ENCODE assay signal across 1 cellular context in the genomic region with DNA sequence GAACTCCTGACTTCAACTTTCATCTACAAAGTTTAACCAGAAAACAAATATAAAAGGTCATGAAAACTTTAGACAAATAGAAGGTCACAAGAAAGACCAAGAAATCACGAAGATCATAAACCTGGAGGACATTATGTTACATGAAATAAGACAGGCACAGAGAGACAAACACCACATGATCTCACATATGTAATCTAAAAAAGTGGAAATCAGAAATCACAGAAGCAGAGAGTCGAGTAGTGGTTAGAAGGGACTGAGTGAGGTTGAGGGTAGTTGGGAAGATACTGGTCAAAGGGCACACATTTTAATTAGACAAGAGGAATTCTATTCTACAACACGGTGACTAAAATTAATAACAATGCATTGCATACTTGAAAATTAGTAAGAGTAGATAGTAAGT.
TF ChIP-seq lines count a peak whose summit lies in the region.

No MANE protein-coding gene starts in this region.

TF ChIP-seq in K562, 482 proteins besides CTCF, POLR2A, EP300 and RAD21 (continued from another document):
- TF ChIP-seq, protein P1, sequence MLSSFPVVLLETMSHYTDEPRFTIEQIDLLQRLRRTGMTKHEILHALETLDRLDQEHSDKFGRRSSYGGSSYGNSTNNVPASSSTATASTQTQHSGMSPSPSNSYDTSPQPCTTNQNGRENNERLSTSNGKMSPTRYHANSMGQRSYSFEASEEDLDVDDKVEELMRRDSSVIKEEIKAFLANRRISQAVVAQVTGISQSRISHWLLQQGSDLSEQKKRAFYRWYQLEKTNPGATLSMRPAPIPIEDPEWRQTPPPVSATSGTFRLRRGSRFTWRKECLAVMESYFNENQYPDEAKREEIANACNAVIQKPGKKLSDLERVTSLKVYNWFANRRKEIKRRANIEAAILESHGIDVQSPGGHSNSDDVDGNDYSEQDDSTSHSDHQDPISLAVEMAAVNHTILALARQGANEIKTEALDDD (IDR thresholded peaks at IDR 0.05): 0 out of 2 replicates have a peak, but pooled peaks have one; percentile 22
- TF ChIP-seq KDM1A (IDR thresholded peaks at IDR 0.05) (peak; percentile 29 to 38; a peak in 3 of 4 replicates), CSDE1 (IDR thresholded peaks at IDR 0.05) (no peak), EGR1 (conservative IDR thresholded peaks at IDR 0.05) (no peak)
